Comparison of ENCODE assay signal across 1 cellular context in the genomic region with DNA sequence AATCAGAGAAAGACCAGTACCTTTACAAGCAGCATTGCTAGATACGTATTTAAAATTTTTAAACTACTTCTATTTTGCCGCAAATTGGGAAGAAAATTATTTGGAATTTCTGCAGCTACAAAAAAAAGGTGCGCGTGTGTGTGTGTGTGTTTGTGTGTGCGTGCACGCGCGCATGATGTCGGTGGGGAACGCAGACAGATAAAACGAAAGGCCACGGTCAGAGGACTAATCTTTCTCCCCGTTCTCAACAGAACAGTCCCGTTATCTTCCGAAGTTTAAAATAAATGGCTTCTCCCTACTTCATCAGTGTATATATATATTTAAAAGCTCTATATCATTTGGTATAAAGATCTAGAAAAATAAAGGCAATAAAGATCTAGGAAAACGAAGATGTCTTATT.
TF ChIP-seq lines count a peak whose summit lies in the region.

No MANE protein-coding gene starts in this region.

TF ChIP-seq in GM23338, 12 proteins besides CTCF, POLR2A, EP300 and RAD21 (continued from another document):
- TF ChIP-seq REST (IDR thresholded peaks at IDR 0.05; ENCODE audit: unreplicated experiment): no peak
- no peak for TF ChIP-seq JUNB (IDR thresholded peaks at IDR 0.05; ENCODE audit: unreplicated experiment)
- TF ChIP-seq EZH2 (IDR thresholded peaks at IDR 0.05; ENCODE audit: low read depth, unreplicated experiment): no peak
- no peak for TF ChIP-seq ZNF462 (CRISPR knock-in tag; IDR thresholded peaks at IDR 0.05)
- no peak for TF ChIP-seq POLR2AphosphoS5 (IDR thresholded peaks at IDR 0.05; ENCODE audit: low read depth)
- no peak for TF ChIP-seq EZH2phosphoT487 (IDR thresholded peaks at IDR 0.05; ENCODE audit: unreplicated experiment)
- no peak for TF ChIP-seq ZNF114 (CRISPR knock-in tag; IDR thresholded peaks at IDR 0.05)
- TF ChIP-seq CREB1 (CRISPR knock-in tag; IDR thresholded peaks at IDR 0.05; ENCODE audit: low read depth): no peak
- no peak for TF ChIP-seq STAT1 (IDR thresholded peaks at IDR 0.05; ENCODE audit: unreplicated experiment)
